In the genomic region with DNA sequence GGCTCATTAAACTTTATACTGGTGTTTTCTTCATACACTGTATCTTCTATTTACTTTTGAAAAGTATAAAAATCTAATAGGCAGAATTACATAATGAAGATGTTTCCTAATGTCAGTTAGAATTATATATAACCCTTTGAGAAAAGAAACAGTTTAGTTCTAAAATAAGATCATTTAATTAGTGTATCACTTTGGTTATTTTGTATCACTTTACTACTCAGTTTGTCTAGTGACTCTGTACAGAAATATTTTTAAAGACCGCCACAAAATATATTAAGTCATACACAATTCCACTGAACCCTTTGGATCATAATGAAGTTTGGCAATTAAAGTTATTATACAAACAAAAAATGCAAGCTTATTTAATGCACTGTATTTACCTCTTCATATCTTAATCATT, we compare ENCODE assay signal across 21 cellular contexts.
"Had no signal": no experiment of that assay in that cellular context is flagged by ENCODE, and none has a peak within 500 bp of the region (broad histone marks: within the 10 kb centered on the region; RNA-seq: fewer than 3 reads in every experiment).

No MANE protein-coding gene starts in this region.

- ATAC-seq: activated CD8-positive, alpha-beta T cell treated with anti-CD3 and anti-CD28 coated beads, Interleukin-2, amount 10 ng/mL, durations not matched to agents 7 days and 5 days; activated naive CD8-positive, alpha-beta T cell treated with anti-CD3 and anti-CD28 coated beads, Interleukin-2, amount 50 U/mL, for 24 hours; activated T-cell treated with anti-CD3 and anti-CD28 coated beads, Interleukin-2, amount 50 U/mL, for 4 hours; gastroesophageal sphincter; heart left ventricle; left cardiac atrium; lower lobe of right lung; naive thymus-derived CD8-positive, alpha-beta T cell; right lobe of liver; stimulated activated memory B cell treated with anti-CD40 and anti-IgM and Interleukin-4, amounts not matched to agents 10 μg/mL and 1 μg/mL and 100 μg/mL, for 72 hours; upper lobe of right lung had no signal

- H3K9me3 ChIP-seq: gastroesophageal sphincter, heart left ventricle, lower lobe of right lung, ovary, right lobe of liver, upper lobe of right lung had no signal

- H3K27ac ChIP-seq: lower lobe of right lung, ovary, right lobe of liver, upper lobe of right lung had no signal

- H3K36me3 ChIP-seq: gastroesophageal sphincter, heart left ventricle, lower lobe of right lung, ovary, right lobe of liver, upper lobe of right lung had no signal

- H3K4me1 ChIP-seq: right lobe of liver had no signal

- H3K27me3 ChIP-seq: gastroesophageal sphincter, heart left ventricle, ovary, right lobe of liver, upper lobe of right lung had no signal

- H3K4me3 ChIP-seq: gastroesophageal sphincter, heart left ventricle, lower lobe of right lung, ovary, right lobe of liver, upper lobe of right lung had no signal

- DNase-seq: activated B cell treated with CpG ODN at 0.5 μM for 24 hours; activated CD4-positive, alpha-beta T cell treated with anti-CD3 and anti-CD28 coated beads for 48 hours; activated CD8-positive, alpha-beta memory T cell treated with anti-CD3 and anti-CD28 coated beads, Interleukin-2, amount 50 U/mL, for 4 hours; activated CD8-positive, alpha-beta T cell treated with anti-CD3 and anti-CD28 coated beads, Interleukin-2, amount 10 ng/mL, durations not matched to agents 7 days and 5 days; activated effector memory CD4-positive, alpha-beta T cell treated with Interleukin-2 at 50 U/mL for 16 hours; activated naive CD4-positive, alpha-beta T cell treated with anti-CD3 and anti-CD28 coated beads, Interleukin-2, amount 10 ng/mL, durations not matched to agents 7 days and 5 days; activated naive CD8-positive, alpha-beta T cell treated with anti-CD3 and anti-CD28 coated beads, Interleukin-2, amount 50 U/mL, for 24 hours; activated T-cell treated with anti-CD3 and anti-CD28 coated beads, Interleukin-2, amount 50 U/mL, for 4 hours; anterior cingulate cortex; caudate nucleus; heart left ventricle; left cardiac atrium; lower lobe of right lung; naive thymus-derived CD8-positive, alpha-beta T cell; ovary; right lobe of liver; stimulated activated CD4-positive, alpha-beta T cell treated with anti-CD3 and anti-CD28 coated beads, Interleukin-4, amount 100 ng/mL, for 24 hours; SW 1271; upper lobe of right lung had no signal
